14 cellular contexts compared by ENCODE assay signal in the genomic region with DNA sequence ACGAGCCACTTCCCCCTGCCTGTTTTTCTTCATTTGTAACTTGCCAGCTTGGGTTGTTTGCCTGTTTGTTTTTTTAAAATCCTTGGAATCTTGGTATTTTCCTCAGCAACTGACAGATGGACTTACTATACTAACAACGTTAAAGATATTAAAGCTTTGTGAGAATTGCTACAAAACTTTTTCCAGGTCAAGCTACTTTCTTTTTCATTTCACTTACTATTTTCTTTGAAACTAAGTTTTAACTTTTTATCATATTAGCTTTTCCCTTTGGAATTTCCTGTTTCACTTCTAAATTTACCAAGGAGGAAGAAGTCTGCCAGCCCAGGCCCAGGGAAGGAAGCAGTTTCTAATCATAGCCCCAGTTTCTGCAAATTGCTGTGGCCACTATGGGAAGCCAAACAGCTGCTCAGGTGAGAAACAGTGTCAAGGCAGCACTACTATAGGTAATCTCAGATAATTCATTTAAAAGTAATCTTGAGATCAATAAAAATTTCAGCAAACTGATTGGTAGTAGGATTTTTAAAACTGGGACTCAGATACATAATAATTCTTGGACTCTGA. TPM values are rescaled to one million over a fixed set of nuclear protein-coding genes. Genes with fewer than 3 reads are reported as not detected.
DNase-seq lines count a peak whose midpoint lies in the region; ATAC-seq and TF ChIP-seq lines count a peak whose summit lies in the region.
"Had no signal": no experiment of that assay in that cellular context is flagged by ENCODE, and none has a peak within 500 bp of the region (broad histone marks: within the 10 kb centered on the region; RNA-seq: fewer than 3 reads in every experiment).

No MANE protein-coding gene starts in this region.

- peak overlapping the region in 4 of 11 experiments; percentile 12 to 41 (median 38); a peak in 8 of 22 replicates for H3K27ac ChIP-seq in BLaER1 treated with 17β-estradiol and CSF1 and Interleukin-3, amounts not matched to agents 10 nM and 100 nM
- peak overlapping the region; percentile 26 to 40 (median 36) for H3K27ac ChIP-seq in gastrocnemius medialis
- H3K27ac ChIP-seq: foreskin keratinocyte, parathyroid adenoma, suprapubic skin had no signal

- no peaks in the 10 kb centered on the region for H3K9me3 ChIP-seq in BLaER1 treated with 17β-estradiol and CSF1 and Interleukin-3, amounts not matched to agents 10 nM and 100 nM (replicated peaks in 1 of 11)
- no peaks in the 10 kb centered on the region for H3K9me3 ChIP-seq in gastrocnemius medialis
- H3K9me3 ChIP-seq: suprapubic skin had no signal

- H3K9ac ChIP-seq in BLaER1 treated with 17β-estradiol and CSF1 and Interleukin-3, amounts not matched to agents 10 nM and 100 nM, result peak overlapping the region in 5 of 11 experiments; percentile 13 to 44 (median 19); a peak in 3 of 22 replicates
- H3K9ac ChIP-seq: parathyroid adenoma had no signal

- in situ Hi-C loops in gastrocnemius medialis (cut with MboI; ENCODE audit: low sequenced_read_pairs in 4 of 4), result no loop called here

- H3K36me3 ChIP-seq in BLaER1 treated with 17β-estradiol and CSF1 and Interleukin-3, amounts not matched to agents 10 nM and 100 nM, result peaks cover 0 to 18% (median 11%) of the 10 kb centered on the region in 11 experiments; a peak in 10 of 22 replicates
- H3K36me3 ChIP-seq in gastrocnemius medialis, result no peaks in the 10 kb centered on the region

- no peak for TF ChIP-seq CTCF in WI38 (IDR thresholded peaks at IDR 0.05; ENCODE audit: low read depth, low read length)
- no peak for TF ChIP-seq CTCF in fibroblast of the aortic adventitia (IDR thresholded peaks at IDR 0.05; ENCODE audit: insufficient read depth, low read length)
- no peak for TF ChIP-seq CTCF in gastrocnemius medialis (IDR thresholded peaks at IDR 0.05 in 4 of 5, conservative IDR thresholded peaks at IDR 0.05 in 1 of 5)

- TF ChIP-seq POLR2A in gastrocnemius medialis (IDR thresholded peaks at IDR 0.05), result no peak

- intact Hi-C loops in gastrocnemius medialis (cut with DNase I; ENCODE audit: low total_unique reads), result no loop called here

- peaks cover 87 to 99% (median 94%) of the 10 kb centered on the region in 10 experiments for H3K4me1 ChIP-seq in BLaER1 treated with 17β-estradiol and CSF1 and Interleukin-3, amounts not matched to agents 10 nM and 100 nM
- H3K4me1 ChIP-seq in gastrocnemius medialis, result peaks cover 40 to 45% of the 10 kb centered on the region in 2 donors
- H3K4me1 ChIP-seq: parathyroid adenoma had no signal

- peak; percentile 59 for DNase-seq in fibroblast of the aortic adventitia (ENCODE audit: low read depth)
- DNase-seq in gastrocnemius medialis, result no peak
- DNase-seq in NCI-H2107 treated with DMSO at 0.1 percent for 48 hours (lab: John Stamatoyannopoulos, UW; ENCODE audit: unreplicated experiment), result no peak
- DNase-seq in DMS153 treated with DMSO at 0.1 percent for 48 hours (lab: John Stamatoyannopoulos, UW; ENCODE audit: unreplicated experiment), result no peak
- DNase-seq in hypothalamus (lab: John Stamatoyannopoulos, UW), result no peak
- DNase-seq: foreskin keratinocyte, NCI-H345, SHP77 had no signal

- no peak for ATAC-seq in gastrocnemius medialis
- ATAC-seq in GM18909 (IDR thresholded peaks at IDR 0.05; ENCODE audit: poor library complexity, unreplicated experiment), result no peak
- ATAC-seq: foreskin keratinocyte, WTC11 had no signal

- peak overlapping the region; percentile 80 to 100 (median 96) for H3K4me2 ChIP-seq in BLaER1 treated with 17β-estradiol and CSF1 and Interleukin-3, amounts not matched to agents 10 nM and 100 nM

- H4K20me1 ChIP-seq in BLaER1 treated with 17β-estradiol and CSF1 and Interleukin-3, amounts not matched to agents 10 nM and 100 nM, result peaks cover 77 to 100% (median 100%) of the 10 kb centered on the region in 11 experiments

- H3K27me3 ChIP-seq in BLaER1 treated with 17β-estradiol and CSF1 and Interleukin-3, amounts not matched to agents 10 nM and 100 nM, result no peaks in the 10 kb centered on the region; a peak in 1 of 22 replicates
- no peaks in the 10 kb centered on the region for H3K27me3 ChIP-seq in gastrocnemius medialis
- H3K27me3 ChIP-seq: foreskin keratinocyte, suprapubic skin had no signal

- peak overlapping the region in 1 of 10 experiments; percentile 17; a peak in 1 of 20 replicates for H3K4me3 ChIP-seq in BLaER1 treated with 17β-estradiol and CSF1 and Interleukin-3, amounts not matched to agents 10 nM and 100 nM
- H3K4me3 ChIP-seq in WI38 (ENCODE audit: low read depth, low read length) (peak overlapping the region; percentile 26; the same call in 1 of the 2 replicates), fibroblast of the aortic adventitia (ENCODE audit: low read depth, low read length) (peak overlapping the region; percentile 40), gastrocnemius medialis (no peak overlapping the region)
- H3K4me3 ChIP-seq: suprapubic skin had no signal

RNA-seq across cellular contexts. Expression of gene CYFIP1, which starts 18.4 kb away (rescaled TPM):
- total RNA-seq in fibroblast of the aortic adventitia (ENCODE audit: low replicate concordance) (87.2 and 95.8 TPM in 2 replicates), gastrocnemius medialis (10 to 100 TPM; 31.1 to 52.6 (median 37.4) TPM)

Comparison
In these comparisons a context has a peak if more than half of its experiments do, and no peak if none do; other contexts are left out.
1. H3K4me3 ChIP-seq: peak in WI38 (single experiment) and fibroblast of the aortic adventitia (single experiment); none in gastrocnemius medialis (0 of 4).